Comparison of ENCODE assay signal across 8 cellular contexts in genomic region chr16:31108794-31109558, GRCh38. TPM values are rescaled to one million over a fixed set of nuclear protein-coding genes. Genes with fewer than 3 reads are reported as not detected.
DNase-seq lines count a peak whose midpoint lies in the region; ATAC-seq and TF ChIP-seq lines count a peak whose summit lies in the region.

No MANE protein-coding gene starts in this region.

- no peaks in the 10 kb centered on the region for H3K27me3 Mint-ChIP-seq in activated CD4-positive, alpha-beta T cell treated with anti-CD3 and anti-CD28 coated beads, Interleukin-2, amount 10 ng/mL, durations not matched to agents 24 days and 14 days

- H3K36me3 ChIP-seq in left lung, result peaks cover 0 to 39% of the 10 kb centered on the region in 2 donors
- peaks cover 17 to 23% of the 10 kb centered on the region in 2 donors for H3K36me3 ChIP-seq in thyroid gland

- WGBS in thyroid gland, 2 donors, result 31 to 41% methylated on average over 24 to 57 of the region's 57 CpGs

- intact Hi-C loops in activated CD4-positive, alpha-beta T cell treated with anti-CD3 and anti-CD28 coated beads, Interleukin-2, amount 10 ng/mL, durations not matched to agents 24 days and 14 days (cut with micrococcal nuclease), result loop anchor here (2.0 to 10.0 kb wide), 5 partner anchors 14 to 346 kb away; partner anchors contain the start of genes ARMC5, STX4, VKORC1 and ZNF646
- intact Hi-C loops in left lung (cut with DNase I), result no loop called here
- intact Hi-C loops in thyroid gland (cut with DNase I), result no loop called here

- H3K4me3 ChIP-seq in astrocyte of the cerebellum (ENCODE audit: low read depth, low read length) (peak overlapping the region; percentile 98), left lung (peak overlapping the region; percentile 90 to 96), thyroid gland (replicated peaks in 1 of 3) (peak overlapping the region; percentile 71 to 99 (median 87))

- H3K27me3 ChIP-seq in left lung (no peaks in the 10 kb centered on the region), thyroid gland (no peaks in the 10 kb centered on the region)

- H3K9me3 ChIP-seq in left lung (no peaks in the 10 kb centered on the region), thyroid gland (no peaks in the 10 kb centered on the region)

- TF ChIP-seq POLR2A in thyroid gland (IDR thresholded peaks at IDR 0.05), result no peak

- H3K4me1 ChIP-seq in left lung (peaks cover 14 to 56% of the 10 kb centered on the region in 2 donors), thyroid gland (peaks cover 16 to 18% of the 10 kb centered on the region in 2 donors)

- TF ChIP-seq CTCF in astrocyte of the cerebellum (IDR thresholded peaks at IDR 0.05; ENCODE audit: low read depth, low read length, missing control alignments), result no peak
- TF ChIP-seq CTCF in left lung (IDR thresholded peaks at IDR 0.05), result no peak
- TF ChIP-seq CTCF in thyroid gland (IDR thresholded peaks at IDR 0.05), result no peak

- in situ Hi-C loops in astrocyte of the cerebellum (cut with HindIII; ENCODE audit: low sequenced_read_pairs), result no loop called here

- H3K4me1 Mint-ChIP-seq in activated CD4-positive, alpha-beta T cell treated with anti-CD3 and anti-CD28 coated beads, Interleukin-2, amount 10 ng/mL, durations not matched to agents 24 days and 14 days, result peaks cover 24% of the 10 kb centered on the region

- H3K4me3 Mint-ChIP-seq in activated CD4-positive, alpha-beta T cell treated with anti-CD3 and anti-CD28 coated beads, Interleukin-2, amount 10 ng/mL, durations not matched to agents 24 days and 14 days, result peak overlapping the region; percentile 80

- DNase-seq in activated CD4-positive, alpha-beta T cell treated with anti-CD3 and anti-CD28 coated beads, Interleukin-2, amount 10 ng/mL, durations not matched to agents 24 days and 14 days, result no peak
- DNase-seq in activated CD4-positive, alpha-beta T cell treated with anti-CD3 and anti-CD28 coated beads, Interleukin-2, amount 50 U/mL, for 4 hours, result no peak
- DNase-seq in astrocyte of the cerebellum (ENCODE audit: low read depth) (no peak), left lung (no peak), thyroid gland (no peak), AG20443 (ENCODE audit: low spot score) (no peak), Kasumi-1 (lab: John Stamatoyannopoulos, UW) (no peak)

- H3K9me3 Mint-ChIP-seq in activated CD4-positive, alpha-beta T cell treated with anti-CD3 and anti-CD28 coated beads, Interleukin-2, amount 10 ng/mL, durations not matched to agents 24 days and 14 days, result no peaks in the 10 kb centered on the region

- ATAC-seq in left lung (no peak), HG03108 (IDR thresholded peaks at IDR 0.05; ENCODE audit: unreplicated experiment) (no peak)

- peaks cover 30% of the 10 kb centered on the region for H3K36me3 Mint-ChIP-seq in activated CD4-positive, alpha-beta T cell treated with anti-CD3 and anti-CD28 coated beads, Interleukin-2, amount 10 ng/mL, durations not matched to agents 24 days and 14 days (ENCODE audit: low read depth)

- peak overlapping the region; percentile 81 to 88 for H3K27ac ChIP-seq in left lung
- H3K27ac ChIP-seq in thyroid gland, result peak overlapping the region; percentile 26 to 90 (median 52)

- H3K27ac Mint-ChIP-seq in activated CD4-positive, alpha-beta T cell treated with anti-CD3 and anti-CD28 coated beads, Interleukin-2, amount 10 ng/mL, durations not matched to agents 24 days and 14 days, result peak overlapping the region; percentile 51

RNA-seq across cellular contexts. Expression of gene BCKDK, which starts 0.8 kb away (rescaled TPM):
- 44.3 and 44.9 TPM in 2 replicates for total RNA-seq in activated CD4-positive, alpha-beta T cell treated with anti-CD3 and anti-CD28 coated beads, Interleukin-2, amount 10 ng/mL, durations not matched to agents 24 days and 14 days
- total RNA-seq in left lung, result 10 to 100 TPM; 36.1 to 43.8 TPM
- 10 to 100 TPM; 30.1 to 52.0 (median 40.5) TPM for total RNA-seq in thyroid gland

RNA-seq across cellular contexts. Expression of gene KAT8, which starts 8.5 kb away (rescaled TPM):
- 56.9 and 63.3 TPM in 2 replicates for total RNA-seq in activated CD4-positive, alpha-beta T cell treated with anti-CD3 and anti-CD28 coated beads, Interleukin-2, amount 10 ng/mL, durations not matched to agents 24 days and 14 days
- total RNA-seq in left lung, result 10 to 100 TPM; 49.8 to 55.0 TPM
- 100 to 1,000 TPM in 3 of 4 donors, 10 to 100 TPM in 1; 90.0 to 121 (median 113) TPM for total RNA-seq in thyroid gland

RNA-seq across cellular contexts. Expression of gene VKORC1, which starts 14.4 kb away (rescaled TPM):
- 56.2 and 59.1 TPM in 2 replicates for total RNA-seq in activated CD4-positive, alpha-beta T cell treated with anti-CD3 and anti-CD28 coated beads, Interleukin-2, amount 10 ng/mL, durations not matched to agents 24 days and 14 days
- total RNA-seq in left lung, result 100 to 1,000 TPM in 1 of 2 donors, 10 to 100 TPM in 1; 76.4 to 102 TPM
- 100 to 1,000 TPM in 2 of 4 donors, 10 to 100 TPM in 2; 58.7 to 145 (median 104) TPM for total RNA-seq in thyroid gland

RNA-seq across cellular contexts. Expression of gene PRSS53, which starts 20.2 kb away (rescaled TPM):
- total RNA-seq in activated CD4-positive, alpha-beta T cell treated with anti-CD3 and anti-CD28 coated beads, Interleukin-2, amount 10 ng/mL, durations not matched to agents 24 days and 14 days, result 4.3 and 4.8 TPM in 2 replicates
- total RNA-seq in left lung (1 to 10 TPM; 1.9 to 2.9 TPM), thyroid gland (1 to 10 TPM in 3 of 4 donors, under 1 TPM in 1; 0.93 to 1.9 (median 1.6) TPM)

RNA-seq across cellular contexts. Expression of gene PRSS8, which starts 26.6 kb away (rescaled TPM):
- total RNA-seq in activated CD4-positive, alpha-beta T cell treated with anti-CD3 and anti-CD28 coated beads, Interleukin-2, amount 10 ng/mL, durations not matched to agents 24 days and 14 days, result not detected in 2 replicates
- total RNA-seq in left lung (100 to 1,000 TPM in 1 of 2 donors, 10 to 100 TPM in 1; 61.2 to 129 TPM), thyroid gland (10 to 100 TPM; 42.1 to 89.9 (median 72.8) TPM)
